ENCODE assay signal across 8 cellular contexts in genomic region chr11:96411412-96411811, GRCh38.
DNase-seq lines count a peak whose midpoint lies in the region; ATAC-seq and TF ChIP-seq lines count a peak whose summit lies in the region.
"Not testable (repeated sequence)": the region's sequence is repeated elsewhere in the genome, so short reads cannot be mapped to it uniquely, and the experiment has no call there.

No MANE protein-coding gene starts in this region.

- not testable (repeated sequence) for H3K36me3 ChIP-seq in RWPE2 (ENCODE audit: low read depth); endocrine pancreas (ENCODE audit: control insufficient read depth, insufficient read depth, low read length); iPS DF 6.9 (ENCODE audit: control insufficient read depth, insufficient read depth, low read length)

- not testable (repeated sequence) for H3K27me3 ChIP-seq in RWPE2 (ENCODE audit: insufficient read depth, poor library complexity, severe bottlenecking); endocrine pancreas (ENCODE audit: control insufficient read depth, insufficient read depth, low read length); iPS DF 6.9 (ENCODE audit: control insufficient read depth, insufficient read depth, low read length)

- H3K27ac ChIP-seq in RWPE2 (ENCODE audit: poor library complexity, severe bottlenecking): peak overlapping the region; percentile 54
- H3K27ac ChIP-seq in iPS DF 6.9 (ENCODE audit: low read length): not testable (repeated sequence)

- peak; percentile 47 for DNase-seq in DMS53 (lab: John Stamatoyannopoulos, UW)
- peak; percentile 45 for DNase-seq in NCI-H1105 treated with DMSO at 0.1 percent for 48 hours (lab: John Stamatoyannopoulos, UW)
- not testable (repeated sequence) for DNase-seq in RWPE2 (ENCODE audit: low spot score); iPS DF 6.9 (ENCODE audit: low read depth, low spot score); stimulated activated naive B cell treated with anti-CD40 and anti-IgM and Interleukin-4, amounts not matched to agents 10 μg/mL and 1 μg/mL and 100 μg/mL, for 72 hours

- 100% methylated on average over 1 of the region's 18 CpGs for WGBS in iPS DF 6.9 (ENCODE audit: insufficient coverage, insufficient read length)

- H3K36me3 Mint-ChIP-seq in activated naive CD8-positive, alpha-beta T cell; nephron (ENCODE audit: low read depth); stimulated activated naive B cell treated with anti-CD40 and anti-IgM and Interleukin-4, amounts not matched to agents 10 μg/mL and 1 μg/mL and 100 μg/mL, for 72 hours: not testable (repeated sequence)

- not testable (repeated sequence) for H3K4me1 Mint-ChIP-seq in activated naive CD8-positive, alpha-beta T cell (ENCODE audit: low read depth); nephron; stimulated activated naive B cell treated with anti-CD40 and anti-IgM and Interleukin-4, amounts not matched to agents 10 μg/mL and 1 μg/mL and 100 μg/mL, for 72 hours

- ATAC-seq in RWPE2 (ENCODE audit: low read depth); stimulated activated naive B cell treated with anti-CD40 and anti-IgM and Interleukin-4, amounts not matched to agents 10 μg/mL and 1 μg/mL and 100 μg/mL, for 72 hours (replicated peaks): not testable (repeated sequence)

- H3K4me3 ChIP-seq in RWPE2 (ENCODE audit: severe bottlenecking): peak overlapping the region; percentile 31
- peak overlapping the region; percentile 19 for H3K4me3 ChIP-seq in endocrine pancreas (ENCODE audit: control insufficient read depth, insufficient read depth, low read length)
- peak overlapping the region; percentile 43; the same call in 1 of the 2 replicates for H3K4me3 ChIP-seq in iPS DF 6.9 (ENCODE audit: low read length)

- H3K9me3 Mint-ChIP-seq in activated naive CD8-positive, alpha-beta T cell (ENCODE audit: low read depth); stimulated activated naive B cell treated with anti-CD40 and anti-IgM and Interleukin-4, amounts not matched to agents 10 μg/mL and 1 μg/mL and 100 μg/mL, for 72 hours: not testable (repeated sequence)
- H3K9me3 Mint-ChIP-seq in nephron: peaks cover 10% of the 10 kb centered on the region

- TF ChIP-seq CTCF in RWPE2 (IDR thresholded peaks at IDR 0.05; ENCODE audit: poor library complexity, severe bottlenecking); nephron (IDR thresholded peaks at IDR 0.05; ENCODE audit: unreplicated experiment in 3 of 3): not testable (repeated sequence)

- H3K4me1 ChIP-seq in RWPE2 (ENCODE audit: insufficient read depth, poor library complexity, severe bottlenecking): peaks cover 10% of the 10 kb centered on the region
- not testable (repeated sequence) for H3K4me1 ChIP-seq in endocrine pancreas (ENCODE audit: control insufficient read depth, insufficient read depth, low read length); iPS DF 6.9 (ENCODE audit: control insufficient read depth, insufficient read depth, low read length)

- not testable (repeated sequence) for H3K9me3 ChIP-seq in RWPE2 (ENCODE audit: severe bottlenecking); endocrine pancreas (ENCODE audit: control insufficient read depth, low read length); iPS DF 6.9 (ENCODE audit: control insufficient read depth, insufficient read depth, low read length)

- H3K4me3 Mint-ChIP-seq in activated naive CD8-positive, alpha-beta T cell: peak overlapping the region; percentile 20
- H3K4me3 Mint-ChIP-seq in nephron: peak overlapping the region; percentile 79 to 88 (median 85)
- peak overlapping the region; percentile 6 to 29 for H3K4me3 Mint-ChIP-seq in stimulated activated naive B cell treated with anti-CD40 and anti-IgM and Interleukin-4, amounts not matched to agents 10 μg/mL and 1 μg/mL and 100 μg/mL, for 72 hours

- peaks cover 12% of the 10 kb centered on the region for H3K27me3 Mint-ChIP-seq in activated naive CD8-positive, alpha-beta T cell
- not testable (repeated sequence) for H3K27me3 Mint-ChIP-seq in nephron (ENCODE audit: low read depth)
- H3K27me3 Mint-ChIP-seq in stimulated activated naive B cell treated with anti-CD40 and anti-IgM and Interleukin-4, amounts not matched to agents 10 μg/mL and 1 μg/mL and 100 μg/mL, for 72 hours: peaks cover 23 to 31% of the 10 kb centered on the region in 2 donors

- not testable (repeated sequence) for H3K27ac Mint-ChIP-seq in activated naive CD8-positive, alpha-beta T cell; stimulated activated naive B cell treated with anti-CD40 and anti-IgM and Interleukin-4, amounts not matched to agents 10 μg/mL and 1 μg/mL and 100 μg/mL, for 72 hours
- H3K27ac Mint-ChIP-seq in nephron: peak overlapping the region; percentile 58 to 83 (median 67)

- not testable (repeated sequence) for H3K9ac ChIP-seq in endocrine pancreas (ENCODE audit: control insufficient read depth, insufficient read depth, low read length)

Comparison
In these comparisons a context has a peak if more than half of its experiments do, and no peak if none do; other contexts are left out.
1. H3K4me3 Mint-ChIP-seq: peak in every context shown above with its lines; median percentile 85 in nephron; 20 in activated naive CD8-positive, alpha-beta T cell; 18 in stimulated activated naive B cell treated with anti-CD40 and anti-IgM and Interleukin-4, amounts not matched to agents 10 μg/mL and 1 μg/mL and 100 μg/mL, for 72 hours.